In genomic region chr3:119500265-119500664, GRCh38 we compare ENCODE assay signal across 11 cellular contexts. TPM values are rescaled to one million over a fixed set of nuclear protein-coding genes. Genes with fewer than 3 reads are reported as not detected.
DNase-seq lines count a peak whose midpoint lies in the region; TF ChIP-seq lines count a peak whose summit lies in the region.
"Had no signal": no experiment of that assay in that cellular context is flagged by ENCODE, and none has a peak within 500 bp of the region (broad histone marks: within the 10 kb centered on the region; RNA-seq: fewer than 3 reads in every experiment).

No MANE protein-coding gene starts in this region.

- TF ChIP-seq CTCF in MCF 10A (IDR thresholded peaks at IDR 0.05; ENCODE audit: unreplicated experiment) = no peak
- no peak for TF ChIP-seq CTCF in breast epithelium (IDR thresholded peaks at IDR 0.05)
- no peak for TF ChIP-seq CTCF in VCaP (conservative IDR thresholded peaks at IDR 0.05)
- no peak for TF ChIP-seq CTCF in glutamatergic neuron (IDR thresholded peaks at IDR 0.05; ENCODE audit: partially characterized antibody, unreplicated experiment)
- TF ChIP-seq CTCF in stomach (IDR thresholded peaks at IDR 0.05) = no peak

- no peak overlapping the region for H2AFZ ChIP-seq in trophoblast cell (ENCODE audit: insufficient read depth, low read length, poor library complexity)

- peaks cover 6% of the 10 kb centered on the region for H3K79me2 ChIP-seq in trophoblast cell (ENCODE audit: control insufficient read depth, insufficient read depth, low read length, poor library complexity)

- H3K4me3 ChIP-seq in breast epithelium = no peak overlapping the region
- peak overlapping the region in 3 of 4 donors; percentile 1 to 62 (median 16) for H3K4me3 ChIP-seq in stomach
- H3K4me3 ChIP-seq in trophoblast cell (ENCODE audit: low read depth, low read length) = no peak overlapping the region

- no peaks in the 10 kb centered on the region for H3K9me3 ChIP-seq in breast epithelium
- no peaks in the 10 kb centered on the region for H3K9me3 ChIP-seq in stomach
- no peaks in the 10 kb centered on the region for H3K9me3 ChIP-seq in trophoblast cell (ENCODE audit: insufficient read depth, low read depth, low read length)
- H3K9me3 ChIP-seq: adrenal gland had no signal

- peaks cover 8% of the 10 kb centered on the region for H3K36me3 ChIP-seq in breast epithelium
- H3K36me3 ChIP-seq in stomach = peaks cover 0 to 32% (median 24%) of the 10 kb centered on the region in 4 donors
- peaks cover 3 to 7% of the 10 kb centered on the region in 2 experiments for H3K36me3 ChIP-seq in trophoblast cell (ENCODE audit: control insufficient read depth in 1 of 2, insufficient read depth in 2 of 2, low read length in 2 of 2)

- intact Hi-C loops in MCF 10A (cut with micrococcal nuclease) = no loop called here
- intact Hi-C loops in breast epithelium (cut with DNase I; ENCODE audit: low total_unique reads) = no loop called here
- intact Hi-C loops in stomach (cut with DNase I; ENCODE audit: low total_unique reads) = no loop called here

- H2AK5ac ChIP-seq in trophoblast cell (ENCODE audit: low read length) = no peak overlapping the region

- H2BK120ac ChIP-seq in trophoblast cell (ENCODE audit: insufficient read depth, low read length, poor library complexity) = no peak overlapping the region

- H3K27me3 Mint-ChIP-seq in MCF 10A (ENCODE audit: insufficient read depth, unreplicated experiment) = no peaks in the 10 kb centered on the region
- peaks cover 2% of the 10 kb centered on the region for H3K27me3 Mint-ChIP-seq in glutamatergic neuron (ENCODE audit: unreplicated experiment)

- H3K27ac ChIP-seq in breast epithelium (no peak overlapping the region), VCaP (0 out of 2 replicates have a peak overlapping the region, but pooled peaks have one; percentile 8), stomach (no peak overlapping the region), trophoblast cell (ENCODE audit: low read depth, low read length) (no peak overlapping the region), substantia nigra (ENCODE audit: low read depth, low read length, poor library complexity, severe bottlenecking) (no peak overlapping the region)
- H3K27ac ChIP-seq: foreskin keratinocyte had no signal

- no peak overlapping the region for H3K4me2 ChIP-seq in trophoblast cell (ENCODE audit: low read length)

- H3K9ac ChIP-seq in trophoblast cell (ENCODE audit: low read length) = no peak overlapping the region

- H2BK5ac ChIP-seq in trophoblast cell (ENCODE audit: low read depth, low read length, poor library complexity) = no peak overlapping the region

- H4K8ac ChIP-seq in trophoblast cell (ENCODE audit: low read depth, low read length) = no peak overlapping the region

- peaks cover 30% of the 10 kb centered on the region for H3K36me3 Mint-ChIP-seq in MCF 10A (ENCODE audit: insufficient read depth, unreplicated experiment)
- H3K36me3 Mint-ChIP-seq in glutamatergic neuron (ENCODE audit: unreplicated experiment) = no peaks in the 10 kb centered on the region

- no peaks in the 10 kb centered on the region for H3K4me1 ChIP-seq in breast epithelium
- peaks cover 19 to 46% (median 33%) of the 10 kb centered on the region in 4 donors for H3K4me1 ChIP-seq in stomach
- H3K4me1 ChIP-seq in trophoblast cell (ENCODE audit: control insufficient read depth in 1 of 2, insufficient read depth in 2 of 2, low read length in 2 of 2) = peaks cover 5% of the 10 kb centered on the region in 2 experiments

- POLR2A ChIA-PET in MCF 10A (lab: Yijun Ruan, JAX) = interaction anchor here (1.3 to 6.0 kb wide), 6 partner anchors 14 to 849 kb away, joined by 4 to 118 read pairs (median 10); partner anchors contain the start of genes COX17, LRRC58, POGLUT1 and TMEM39A

- no peak for TF ChIP-seq POLR2A in breast epithelium (IDR thresholded peaks at IDR 0.05)
- no peak for TF ChIP-seq POLR2A in stomach (IDR thresholded peaks at IDR 0.05)

- peaks cover 5% of the 10 kb centered on the region for H3K79me1 ChIP-seq in trophoblast cell (ENCODE audit: low read length)

- H3K4me1 Mint-ChIP-seq in MCF 10A (ENCODE audit: insufficient read depth, unreplicated experiment) (peaks cover 16% of the 10 kb centered on the region), glutamatergic neuron (ENCODE audit: low read depth, unreplicated experiment) (peaks cover 7% of the 10 kb centered on the region)

- H3K23ac ChIP-seq in trophoblast cell (ENCODE audit: low read length) = no peak overlapping the region

- no peak overlapping the region for H4K91ac ChIP-seq in trophoblast cell (ENCODE audit: low read depth, low read length)

- H3K4ac ChIP-seq in trophoblast cell (ENCODE audit: low read depth, low read length) = no peak overlapping the region

- 73 to 81% (median 80%) methylated on average over 4 of the region's 4 CpGs for WGBS in stomach, 5 donors
- no CpG with 5 or more reads among the region's 4 CpGs for WGBS in trophoblast cell (ENCODE audit: extremely low coverage, insufficient coverage, insufficient read length)

- DNase-seq in MCF 10A (ENCODE audit: unreplicated experiment) (no peak), breast epithelium (ENCODE audit: low spot score in 2 of 2) (no peak), glutamatergic neuron (no peak), stomach (no peak), trophoblast cell (no peak), inferior parietal cortex (ENCODE audit: extremely low spot score) (no peak), substantia nigra (lab: John Stamatoyannopoulos, UW) (no peak)
- DNase-seq: adrenal gland, foreskin keratinocyte had no signal

- H4K12ac ChIP-seq in trophoblast cell (ENCODE audit: low read depth, low read length) = no peak overlapping the region

- no peak overlapping the region for H3K18ac ChIP-seq in trophoblast cell (ENCODE audit: low read length)

- H3K4me3 Mint-ChIP-seq in MCF 10A (ENCODE audit: unreplicated experiment) = peak overlapping the region; percentile 99
- peak overlapping the region; percentile 30 for H3K4me3 Mint-ChIP-seq in glutamatergic neuron (ENCODE audit: unreplicated experiment)

- CTCF ChIA-PET in MCF 10A (lab: Yijun Ruan, JAX) = interaction anchor here (0.7 kb wide), 2 partner anchors 181 to 190 kb away, joined by 3 read pairs; no protein-coding TSS in a partner anchor

- BruUV-seq in MCF 10A (replicated peaks; lab: Mats Ljungman, UMichigan) = no TSS peak

- TF ChIP-seq EP300 in stomach (IDR thresholded peaks at IDR 0.05) = no peak

- H3K27me3 ChIP-seq in breast epithelium (no peaks in the 10 kb centered on the region), stomach (no peaks in the 10 kb centered on the region), trophoblast cell (ENCODE audit: insufficient read depth, low read length) (no peaks in the 10 kb centered on the region)
- H3K27me3 ChIP-seq: adrenal gland, foreskin keratinocyte had no signal

- H3K27ac Mint-ChIP-seq in MCF 10A (ENCODE audit: low read depth, unreplicated experiment) (peak overlapping the region; percentile 28), glutamatergic neuron (ENCODE audit: unreplicated experiment) (no peak overlapping the region)

- H3K14ac ChIP-seq in trophoblast cell (ENCODE audit: low read length) = no peak overlapping the region

- H2BK12ac ChIP-seq in trophoblast cell (ENCODE audit: low read length) = no peak overlapping the region

- H3K9me3 Mint-ChIP-seq in MCF 10A (ENCODE audit: unreplicated experiment) = no peaks in the 10 kb centered on the region
- peaks cover 3% of the 10 kb centered on the region for H3K9me3 Mint-ChIP-seq in glutamatergic neuron (ENCODE audit: unreplicated experiment)

RNA-seq across cellular contexts. Expression of gene TIMMDC1, which starts 1.9 kb away (rescaled TPM):
- 108 and 113 TPM in 2 replicates for total RNA-seq in MCF 10A (2022)
- 10 to 100 TPM; 40.8 to 54.1 (median 47.1) TPM for total RNA-seq in breast epithelium
- 75.4 TPM for total RNA-seq in glutamatergic neuron (ENCODE audit: unreplicated experiment)
- total RNA-seq in stomach = 100 to 1,000 TPM in 1 of 5 donors, 10 to 100 TPM in 4; 26.3 to 165 (median 75.8) TPM
- 10 to 100 TPM; 55.5 to 66.6 (median 62.6) TPM for polyA plus RNA-seq in stomach
- 65.8 and 68.7 TPM in 2 replicates for polyA plus RNA-seq in trophoblast cell (2013)

RNA-seq across cellular contexts. Expression of gene POGLUT1, which starts 31.5 kb away (rescaled TPM):
- total RNA-seq in MCF 10A (2022) (22.5 and 25.2 TPM in 2 replicates), breast epithelium (10 to 100 TPM; 13.0 to 28.8 (median 16.4) TPM), glutamatergic neuron (ENCODE audit: unreplicated experiment) (17.4 TPM), stomach (10 to 100 TPM; 15.2 to 42.3 (median 29.0) TPM)
- 1 to 10 TPM; 2.3 to 6.3 (median 3.2) TPM for polyA plus RNA-seq in stomach
- polyA plus RNA-seq in trophoblast cell (2013) = 6.0 TPM in 2 replicates

RNA-seq across cellular contexts. Expression of gene TMEM39A, which starts 36.9 kb away (rescaled TPM):
- 87.1 and 105 TPM in 2 replicates for total RNA-seq in MCF 10A (2022)
- total RNA-seq in breast epithelium = 10 to 100 TPM; 30.2 to 53.7 (median 36.4) TPM
- 22.8 TPM for total RNA-seq in glutamatergic neuron (ENCODE audit: unreplicated experiment)
- total RNA-seq in stomach = 10 to 100 TPM; 22.2 to 59.7 (median 48.4) TPM
- 1 to 10 TPM; 4.7 to 5.3 (median 4.9) TPM for polyA plus RNA-seq in stomach
- polyA plus RNA-seq in trophoblast cell (2013) = 36.0 and 38.7 TPM in 2 replicates

RNA-seq across cellular contexts. Expression of gene CD80, which starts 59.1 kb away (rescaled TPM):
- not detected in 2 replicates for total RNA-seq in MCF 10A (2022)
- 1 to 10 TPM in 2 of 3 donors, under 1 TPM in 1; 0.96 to 1.8 (median 1.6) TPM for total RNA-seq in breast epithelium
- not detected for total RNA-seq in glutamatergic neuron (ENCODE audit: unreplicated experiment)
- 1 to 10 TPM in 2 of 5 donors, under 1 TPM in 2, not detected in 1; 0.14 to 9.9 (median 1.4) TPM for total RNA-seq in stomach
- polyA plus RNA-seq in stomach = under 1 TPM in 2 of 3 donors, not detected in 1; 0.19 to 0.25 TPM
- polyA plus RNA-seq in trophoblast cell (2013) = 0.07 TPM in 1 of 2 replicates, not detected in the other
- total RNA-seq: foreskin keratinocyte had no signal
- polyA plus RNA-seq: BJ, foreskin keratinocyte had no signal

Comparison
In these comparisons a context has a peak if more than half of its experiments do, and no peak if none do; other contexts are left out.
1. H3K4me3 ChIP-seq: peak in stomach (3 of 4); none in breast epithelium (0 of 3) and trophoblast cell (single experiment).